Comparison of ENCODE assay signal across 15 cellular contexts in genomic region chr19:39916851-39917396, GRCh38. TPM values are rescaled to one million over a fixed set of nuclear protein-coding genes. Genes with fewer than 3 reads are reported as not detected.
DNase-seq lines count a peak whose midpoint lies in the region; ATAC-seq, FAIRE-seq and TF ChIP-seq lines count a peak whose summit lies in the region.
"Had no signal": no experiment of that assay in that cellular context is flagged by ENCODE, and none has a peak within 500 bp of the region (broad histone marks: within the 10 kb centered on the region; RNA-seq: fewer than 3 reads in every experiment).

No MANE protein-coding gene starts in this region.

- intact Hi-C loops in colonic mucosa (cut with DNase I): loop anchor here (5.0 kb wide), 1 partner anchor 45 kb away; no protein-coding TSS in a partner anchor

- no peaks in the 10 kb centered on the region for H3K9me3 Mint-ChIP-seq in osteocyte (ENCODE audit: unreplicated experiment)

- H3K27ac Mint-ChIP-seq in osteocyte (ENCODE audit: unreplicated experiment): no peak overlapping the region

- no peak overlapping the region for H3K9ac ChIP-seq in MM.1S (ENCODE audit: low read length)
- no peak overlapping the region for H3K9ac ChIP-seq in colonic mucosa (ENCODE audit: low read depth in 2 of 2, low read length in 2 of 2)

- no peaks in the 10 kb centered on the region for H3K4me1 Mint-ChIP-seq in osteocyte (ENCODE audit: unreplicated experiment)

- H3K9me3 ChIP-seq in MM.1S (replicated peaks; ENCODE audit: insufficient read depth, low read length): no peaks in the 10 kb centered on the region
- H3K9me3 ChIP-seq in colonic mucosa: no peaks in the 10 kb centered on the region

- no peaks in the 10 kb centered on the region for H3K79me2 ChIP-seq in MM.1S (ENCODE audit: low read length)

- no peak for DNase-seq in GM19239 (ENCODE audit: insufficient read length, low spot score)
- DNase-seq in MM.1S: peak; percentile 30
- DNase-seq in colonic mucosa: peak; percentile 20
- DNase-seq in osteocyte (ENCODE audit: extremely low spot score, unreplicated experiment): peak; percentile 53
- no peak for DNase-seq in AG08395 (ENCODE audit: low spot score)
- DNase-seq in cerebellum (ENCODE audit: low spot score): no peak
- DNase-seq: activated naive CD4-positive, alpha-beta T cell treated with anti-CD3 and anti-CD28 coated beads, Interleukin-2, amount 50 U/mL, for 16 hours; activated T-cell treated with anti-CD3 and anti-CD28 coated beads for 4 hours; brain microvascular endothelial cell; effector CD8-positive, alpha-beta T cell; left ventricle myocardium inferior; naive B cell; NCI-H82 had no signal

- H3K36me3 Mint-ChIP-seq in osteocyte (ENCODE audit: unreplicated experiment): no peaks in the 10 kb centered on the region

- no peak for ATAC-seq in HG02970 (IDR thresholded peaks at IDR 0.05; ENCODE audit: low FRiP score, unreplicated experiment)

- no peaks in the 10 kb centered on the region for H3K9me2 ChIP-seq in MM.1S (replicated peaks; ENCODE audit: insufficient read depth, low read length)

- peak; percentile 18 for FAIRE-seq in GM19239 (lab: Jason Lieb, UNC)

- H3K4me3 Mint-ChIP-seq in osteocyte (ENCODE audit: unreplicated experiment): no peak overlapping the region

- TF ChIP-seq CTCF in MM.1S (IDR thresholded peaks at IDR 0.05; ENCODE audit: low read length): no peak
- no peak for TF ChIP-seq CTCF in colonic mucosa (IDR thresholded peaks at IDR 0.05)
- TF ChIP-seq CTCF in osteocyte (IDR thresholded peaks at IDR 0.05): no peak

- H3F3A ChIP-seq in MM.1S (ENCODE audit: insufficient read depth, low read length): no peaks in the 10 kb centered on the region

- no peaks in the 10 kb centered on the region for H3K27me3 Mint-ChIP-seq in osteocyte (ENCODE audit: unreplicated experiment)

- H4K20me1 ChIP-seq in MM.1S (ENCODE audit: insufficient read depth, low read length): no peaks in the 10 kb centered on the region

- no peaks in the 10 kb centered on the region for H3K27me3 ChIP-seq in MM.1S (replicated peaks; ENCODE audit: insufficient read depth, low read length)
- no peaks in the 10 kb centered on the region for H3K27me3 ChIP-seq in colonic mucosa

- H3K27ac ChIP-seq in MM.1S (ENCODE audit: low read length) (no peak overlapping the region), colonic mucosa (no peak overlapping the region)
- H3K27ac ChIP-seq: brain microvascular endothelial cell, C4-2B, left ventricle myocardium inferior had no signal

- H3K4me3 ChIP-seq in MM.1S (ENCODE audit: low read length) (no peak overlapping the region), colonic mucosa (no peak overlapping the region)
- H3K4me3 ChIP-seq: left ventricle myocardium inferior had no signal

- H3K36me3 ChIP-seq in MM.1S (replicated peaks; ENCODE audit: insufficient read depth, low read length) (no peaks in the 10 kb centered on the region), colonic mucosa (no peaks in the 10 kb centered on the region)
- H3K36me3 ChIP-seq: brain microvascular endothelial cell, left ventricle myocardium inferior had no signal

- H2AFZ ChIP-seq in MM.1S (ENCODE audit: low read length): no peak overlapping the region

- no peaks in the 10 kb centered on the region for H3K4me1 ChIP-seq in MM.1S (ENCODE audit: low read length)
- H3K4me1 ChIP-seq in colonic mucosa: no peaks in the 10 kb centered on the region
- H3K4me1 ChIP-seq: left ventricle myocardium inferior had no signal

- no peak overlapping the region for H3K4me2 ChIP-seq in MM.1S (ENCODE audit: low read depth, low read length)

RNA-seq across cellular contexts. Expression of gene FCGBP, which starts 17.5 kb away (rescaled TPM):
- total RNA-seq in colonic mucosa (1,000 to 10,000 TPM; 2,896 to 3,903 TPM), osteocyte (0.21 and 0.38 TPM in 2 replicates), cerebellum (5.8 TPM)

RNA-seq across cellular contexts. Expression of gene PSMC4, which starts 54.0 kb away (rescaled TPM):
- total RNA-seq in colonic mucosa (100 to 1,000 TPM in 1 of 2 donors, 10 to 100 TPM in 1; 87.3 to 143 TPM), osteocyte (85.6 and 88.2 TPM in 2 replicates), cerebellum (52.6 TPM)

Comparison
In these comparisons a context has a peak if more than half of its experiments do, and no peak if none do; other contexts are left out.
1. DNase-seq: peak in MM.1S (single experiment), colonic mucosa (single experiment) and osteocyte (single experiment); none in GM19239 (single experiment), AG08395 (single experiment) and cerebellum (single experiment).
2. RNA of gene FCGBP, which starts 17.5 kb away (total RNA-seq): 2,896 to 3,903 TPM in colonic mucosa; 5.8 TPM in cerebellum (single experiment) and 0.21 to 0.38 TPM in osteocyte; every median in the first group is over 100 times any median in the second.